ENCODE assay signal across 8 cellular contexts in genomic region chr6:8414844-8415243, GRCh38.
"Had no signal": no experiment of that assay in that cellular context is flagged by ENCODE, and none has a peak within 500 bp of the region (broad histone marks: within the 10 kb centered on the region; RNA-seq: fewer than 3 reads in every experiment).

No MANE protein-coding gene starts in this region.

- H2AFZ ChIP-seq: GM23338 had no signal

- FAIRE-seq: H1, H54, HTR-8/SVneo had no signal

- H3K9ac ChIP-seq: KMS-11 had no signal

- H3K27ac ChIP-seq: KMS-11 had no signal

- DNase-seq: H9, HCEC 1CT, KBM-7 had no signal

- H3K4me3 ChIP-seq: GM23338 had no signal

- H3K4me2 ChIP-seq: GM23338, KMS-11 had no signal

- ATAC-seq: GM23338 had no signal
